In the genomic region with DNA sequence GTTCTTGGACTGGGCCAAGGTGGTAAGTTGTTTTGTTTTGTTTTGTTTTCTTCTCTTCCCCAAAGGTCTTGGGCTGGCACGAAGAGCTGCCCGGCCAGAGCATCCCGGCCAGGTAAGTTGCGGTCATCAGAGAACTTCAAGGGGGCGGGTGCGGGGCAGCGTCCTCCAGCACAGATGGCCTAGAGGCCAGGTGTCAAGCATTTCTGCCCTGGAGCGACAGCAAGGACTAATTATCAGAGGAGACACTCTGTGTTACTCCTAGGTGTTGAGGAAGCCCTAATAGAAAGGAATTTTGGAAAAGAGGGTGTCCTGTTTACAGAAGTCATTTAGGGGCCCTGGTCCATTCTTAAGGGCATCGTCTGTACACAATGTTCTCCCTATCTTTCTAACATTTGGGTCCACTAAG, we compare ENCODE assay signal across 8 cellular contexts. TPM values are rescaled to one million over a fixed set of nuclear protein-coding genes. Genes with fewer than 3 reads are reported as not detected.
DNase-seq lines count a peak whose midpoint lies in the region; ATAC-seq and TF ChIP-seq lines count a peak whose summit lies in the region.

No MANE protein-coding gene starts in this region.

- no peak for ATAC-seq in activated CD8-positive, alpha-beta T cell treated with anti-CD3 and anti-CD28 coated beads for 36 hours
- no peak for ATAC-seq in stimulated activated naive B cell treated with anti-CD40 and anti-IgM and Interleukin-4, amounts not matched to agents 10 μg/mL and 1 μg/mL and 100 μg/mL, for 72 hours (replicated peaks)
- ATAC-seq in GM21619 (IDR thresholded peaks at IDR 0.05; ENCODE audit: unreplicated experiment) (no peak), HG02938 (IDR thresholded peaks at IDR 0.05; ENCODE audit: unreplicated experiment) (no peak), HG03457 (IDR thresholded peaks at IDR 0.05; ENCODE audit: unreplicated experiment) (no peak)

- intact Hi-C loops in activated CD8-positive, alpha-beta T cell treated with anti-CD3 and anti-CD28 coated beads for 36 hours (cut with micrococcal nuclease) = no loop called here

- H3K9me3 ChIP-seq in iPS-18c (ENCODE audit: control insufficient read depth, insufficient read depth, low read length) = no peaks in the 10 kb centered on the region

- no peaks in the 10 kb centered on the region for H3K9me3 Mint-ChIP-seq in activated CD8-positive, alpha-beta T cell treated with anti-CD3 and anti-CD28 coated beads for 36 hours
- H3K9me3 Mint-ChIP-seq in stimulated activated naive B cell treated with anti-CD40 and anti-IgM and Interleukin-4, amounts not matched to agents 10 μg/mL and 1 μg/mL and 100 μg/mL, for 72 hours = no peaks in the 10 kb centered on the region

- POLR2A ChIA-PET in activated CD8-positive, alpha-beta T cell treated with anti-CD3 and anti-CD28 coated beads for 36 hours (lab: Charles Lee) = no interaction called here

- DNase-seq in NCI-H2029 (lab: John Stamatoyannopoulos, UW) (peak; percentile 43), NCI-H2029 treated with DMSO at 0.1 percent for 48 hours (lab: John Stamatoyannopoulos, UW) (no peak)
- DNase-seq in activated CD8-positive, alpha-beta T cell treated with anti-CD3 and anti-CD28 coated beads for 36 hours = no peak
- DNase-seq in stimulated activated naive B cell treated with anti-CD40 and anti-IgM and Interleukin-4, amounts not matched to agents 10 μg/mL and 1 μg/mL and 100 μg/mL, for 72 hours = no peak

- H3K4me1 Mint-ChIP-seq in activated CD8-positive, alpha-beta T cell treated with anti-CD3 and anti-CD28 coated beads for 36 hours (ENCODE audit: low read depth) = peaks cover 18% of the 10 kb centered on the region
- peaks cover 9 to 21% of the 10 kb centered on the region in 2 donors for H3K4me1 Mint-ChIP-seq in stimulated activated naive B cell treated with anti-CD40 and anti-IgM and Interleukin-4, amounts not matched to agents 10 μg/mL and 1 μg/mL and 100 μg/mL, for 72 hours

- peak overlapping the region; percentile 77 for H3K4me3 ChIP-seq in iPS-18c (ENCODE audit: insufficient read depth, low read depth, low read length)

- no peak for TF ChIP-seq CTCF in activated CD8-positive, alpha-beta T cell treated with anti-CD3 and anti-CD28 coated beads for 36 hours (IDR thresholded peaks at IDR 0.05)

- peaks cover 50% of the 10 kb centered on the region for H3K27me3 Mint-ChIP-seq in activated CD8-positive, alpha-beta T cell treated with anti-CD3 and anti-CD28 coated beads for 36 hours
- H3K27me3 Mint-ChIP-seq in stimulated activated naive B cell treated with anti-CD40 and anti-IgM and Interleukin-4, amounts not matched to agents 10 μg/mL and 1 μg/mL and 100 μg/mL, for 72 hours = peaks cover 9 to 24% of the 10 kb centered on the region in 2 donors

- no peaks in the 10 kb centered on the region for H3K36me3 Mint-ChIP-seq in activated CD8-positive, alpha-beta T cell treated with anti-CD3 and anti-CD28 coated beads for 36 hours (ENCODE audit: low read depth)
- no peaks in the 10 kb centered on the region for H3K36me3 Mint-ChIP-seq in stimulated activated naive B cell treated with anti-CD40 and anti-IgM and Interleukin-4, amounts not matched to agents 10 μg/mL and 1 μg/mL and 100 μg/mL, for 72 hours

- CTCF ChIA-PET in activated CD8-positive, alpha-beta T cell treated with anti-CD3 and anti-CD28 coated beads for 36 hours (lab: Charles Lee) = no interaction called here

- H3K4me3 Mint-ChIP-seq in activated CD8-positive, alpha-beta T cell treated with anti-CD3 and anti-CD28 coated beads for 36 hours = peak overlapping the region; percentile 36
- H3K4me3 Mint-ChIP-seq in stimulated activated naive B cell treated with anti-CD40 and anti-IgM and Interleukin-4, amounts not matched to agents 10 μg/mL and 1 μg/mL and 100 μg/mL, for 72 hours = peak overlapping the region; percentile 81 to 98

- no peak overlapping the region for H3K27ac Mint-ChIP-seq in activated CD8-positive, alpha-beta T cell treated with anti-CD3 and anti-CD28 coated beads for 36 hours
- H3K27ac Mint-ChIP-seq in stimulated activated naive B cell treated with anti-CD40 and anti-IgM and Interleukin-4, amounts not matched to agents 10 μg/mL and 1 μg/mL and 100 μg/mL, for 72 hours = no peak overlapping the region

RNA-seq across cellular contexts. Expression of a gene that starts 1.2 kb away (rescaled TPM):
- total RNA-seq in activated CD8-positive, alpha-beta T cell treated with anti-CD3 and anti-CD28 coated beads for 36 hours = not detected
